ENCODE assay signal across 8 cellular contexts in genomic region chr20:346640-347316, GRCh38. TPM values are rescaled to one million over a fixed set of nuclear protein-coding genes. Genes with fewer than 3 reads are reported as not detected.
DNase-seq lines count a peak whose midpoint lies in the region; ATAC-seq, FAIRE-seq and TF ChIP-seq lines count a peak whose summit lies in the region.

Gene NRSN2, plus strand, starts transcription at chr20:347111. Its CDS starts 2,533 bp downstream, at chr20:349644.

- H3K36me3 ChIP-seq in endothelial cell of umbilical vein (ENCODE audit: control insufficient read depth in 2 of 2, extremely low read depth in 1 of 2, insufficient read depth in 2 of 2, low read length in 2 of 2) (no peaks in the 10 kb centered on the region), mesendoderm (ENCODE audit: control insufficient read depth, insufficient read depth, low read length) (no peaks in the 10 kb centered on the region), suprapubic skin (peaks cover 8% of the 10 kb centered on the region)

- H4K5ac ChIP-seq in mesendoderm (ENCODE audit: low read length), result no peak within 1 kb of the TSS

- POLR2A ChIA-PET in endothelial cell of umbilical vein (lab: Charles Lee), result interaction anchor here (0.9 to 1.6 kb wide), 5 partner anchors 9 to 61 kb away, joined by 3 to 6 read pairs (median 4); no protein-coding TSS in a partner anchor

- intact Hi-C loops in Calu3 (cut with micrococcal nuclease; ENCODE audit: unreplicated experiment) (no loop called here), endothelial cell of umbilical vein (cut with micrococcal nuclease) (loop anchor here (1.0 to 5.0 kb wide), 4 partner anchors 19 to 196 kb away; partner anchors contain the start of genes CSNK2A1 and TBC1D20)

- no peaks in the 10 kb centered on the region for H3K9me1 ChIP-seq in endothelial cell of umbilical vein (replicated peaks; ENCODE audit: control insufficient read depth, extremely low read depth, insufficient read depth, low read length)

- CTCF ChIA-PET in Calu3 (lab: Charles Lee), result interaction anchor here (1.4 kb wide), 1 partner anchor 8 kb away, joined by 3 read pairs; no protein-coding TSS in a partner anchor
- CTCF ChIA-PET in endothelial cell of umbilical vein (lab: Charles Lee), result interaction anchor here (0.7 to 4.7 kb wide), 9 partner anchors 13 to 92 kb away, joined by 3 to 42 read pairs (median 3); no protein-coding TSS in a partner anchor

- no peaks in the 10 kb centered on the region for H3K79me2 ChIP-seq in endothelial cell of umbilical vein (ENCODE audit: control insufficient read depth, insufficient read depth, low read length)
- no peaks in the 10 kb centered on the region for H3K79me2 ChIP-seq in mesendoderm (ENCODE audit: control insufficient read depth, insufficient read depth, low read length)

- DNase-seq in Calu3 (no peak), NCI-H1105 treated with DMSO at 0.1 percent for 48 hours (lab: John Stamatoyannopoulos, UW) (peak; percentile 41), endothelial cell of umbilical vein (ENCODE audit: low read depth, low spot score) (peak; percentile 62), mesendoderm (peak; percentile 83), suprapubic skin (ENCODE audit: low spot score in 2 of 2) (peak in 1 of 2 donors; percentile 72)
- DNase-seq in activated CD4-positive, CD25-positive, alpha-beta regulatory T cell treated with anti-CD3 and anti-CD28 coated beads, Interleukin-2, amount 50 U/mL, for 72 hours, result peak; percentile 50
- no peak for DNase-seq in effector CD4-positive, alpha-beta T cell

- H3K4ac ChIP-seq in mesendoderm (ENCODE audit: low read depth, low read length), result peak within 1 kb of the TSS; percentile 67

- no peaks in the 10 kb centered on the region for H3K27me3 ChIP-seq in endothelial cell of umbilical vein (ENCODE audit: control insufficient read depth in 2 of 2, insufficient read depth in 2 of 2, low read length in 2 of 2)
- H3K27me3 ChIP-seq in mesendoderm (ENCODE audit: insufficient read depth, low read length, poor library complexity), result no peaks in the 10 kb centered on the region
- no peaks in the 10 kb centered on the region for H3K27me3 ChIP-seq in suprapubic skin

- ATAC-seq in GM21447 (IDR thresholded peaks at IDR 0.05; ENCODE audit: unreplicated experiment), result peak; percentile 46

- TF ChIP-seq CTCF in Calu3 (IDR thresholded peaks at IDR 0.05; ENCODE audit: unreplicated experiment) (no peak), endothelial cell of umbilical vein (IDR thresholded peaks at IDR 0.05; ENCODE audit: extremely low read depth in 1 of 2, insufficient read depth in 1 of 2, low read depth in 1 of 2, low read length in 2 of 2) (no peak), suprapubic skin (IDR thresholded peaks at IDR 0.05) (no peak)

- peak; percentile 83 for FAIRE-seq in endothelial cell of umbilical vein (lab: Jason Lieb, UNC)

- H3K4me2 ChIP-seq in endothelial cell of umbilical vein (ENCODE audit: insufficient read depth, low read length) (peak within 1 kb of the TSS; percentile 58), mesendoderm (ENCODE audit: low read length) (peak within 1 kb of the TSS; percentile 59)

- peak within 1 kb of the TSS; percentile 81 for H3K18ac ChIP-seq in mesendoderm (ENCODE audit: low read length)

- TF ChIP-seq POLR2A in endothelial cell of umbilical vein (IDR thresholded peaks at IDR 0.05; ENCODE audit: low read depth, low read length), result peak; percentile 83
- TF ChIP-seq POLR2A in suprapubic skin (IDR thresholded peaks at IDR 0.05), result no peak

- peak within 1 kb of the TSS; percentile 92 for H3K56ac ChIP-seq in mesendoderm (ENCODE audit: low read length)

- no peaks in the 10 kb centered on the region for H4K20me1 ChIP-seq in endothelial cell of umbilical vein (replicated peaks; ENCODE audit: control insufficient read depth, extremely low read depth, insufficient read depth, low read length)

- no peak within 1 kb of the TSS for H3K23ac ChIP-seq in mesendoderm (ENCODE audit: low read length)

- peaks cover 3% of the 10 kb centered on the region for H3K79me1 ChIP-seq in mesendoderm (ENCODE audit: low read length)

- peaks cover 3% of the 10 kb centered on the region for H3K9me3 ChIP-seq in endothelial cell of umbilical vein (replicated peaks; ENCODE audit: control insufficient read depth, insufficient read depth, low read length)
- no peaks in the 10 kb centered on the region for H3K9me3 ChIP-seq in suprapubic skin

- peak within 1 kb of the TSS; percentile 83 for H3K4me3 Mint-ChIP-seq in Calu3 (ENCODE audit: low read depth, unreplicated experiment)

- H4K8ac ChIP-seq in mesendoderm (ENCODE audit: low read depth, low read length), result no peak within 1 kb of the TSS

- H3K27ac ChIP-seq in endothelial cell of umbilical vein (ENCODE audit: insufficient read depth, low read depth, low read length) (peak within 1 kb of the TSS; percentile 51), mesendoderm (ENCODE audit: low read depth, low read length) (peak within 1 kb of the TSS; percentile 74), suprapubic skin (peak within 1 kb of the TSS; percentile 73)

- H3K4me1 ChIP-seq in endothelial cell of umbilical vein (ENCODE audit: control insufficient read depth, extremely low read depth, insufficient read depth, low read length) (peaks cover 9% of the 10 kb centered on the region), mesendoderm (ENCODE audit: control insufficient read depth, low read depth, low read length) (peaks cover 10% of the 10 kb centered on the region), suprapubic skin (peaks cover 20% of the 10 kb centered on the region)

- WGBS in mesendoderm (ENCODE audit: extremely low coverage, insufficient coverage, low lambda C conversion rate), result no CpG with 5 or more reads among the region's 50 CpGs
- under 1% methylated on average over 50 of the region's 50 CpGs for WGBS in suprapubic skin

- H3K4me3 ChIP-seq in endothelial cell of umbilical vein (replicated peaks in 1 of 3; ENCODE audit: insufficient read depth in 1 of 3, low read depth in 1 of 3, low read length in 3 of 3) (peak within 1 kb of the TSS; percentile 53 to 77 (median 54)), mesendoderm (ENCODE audit: low read length) (peak within 1 kb of the TSS; percentile 63), suprapubic skin (peak within 1 kb of the TSS; percentile 70)

- BruUV-seq in Calu3 (replicated peaks; lab: Mats Ljungman, UMichigan) (no TSS peak), endothelial cell of umbilical vein (replicated peaks; lab: Mats Ljungman, UMichigan) (no TSS peak)

- H3K9me3 Mint-ChIP-seq in Calu3 (ENCODE audit: low read depth, unreplicated experiment), result peaks cover 5% of the 10 kb centered on the region

- peaks cover 29% of the 10 kb centered on the region for H3K36me3 Mint-ChIP-seq in Calu3 (ENCODE audit: insufficient read depth, unreplicated experiment)

- peak within 1 kb of the TSS; percentile 49 for H3K9ac ChIP-seq in endothelial cell of umbilical vein (replicated peaks; ENCODE audit: extremely low read depth, insufficient read depth, low read length)
- peak within 1 kb of the TSS; percentile 87 for H3K9ac ChIP-seq in mesendoderm (ENCODE audit: low read length)

- no peak within 1 kb of the TSS for H2BK120ac ChIP-seq in mesendoderm (ENCODE audit: low read depth, low read length)

- no peaks in the 10 kb centered on the region for H3K27me3 Mint-ChIP-seq in Calu3 (ENCODE audit: unreplicated experiment)

- no peak within 1 kb of the TSS for H2BK5ac ChIP-seq in mesendoderm (ENCODE audit: low read length)

- H3K27ac Mint-ChIP-seq in Calu3 (ENCODE audit: unreplicated experiment), result peak within 1 kb of the TSS; percentile 54

- no peak within 1 kb of the TSS for H2AK5ac ChIP-seq in mesendoderm (ENCODE audit: low read length)

- peaks cover 12% of the 10 kb centered on the region for H3K4me1 Mint-ChIP-seq in Calu3 (ENCODE audit: low read depth, unreplicated experiment)

- H2AFZ ChIP-seq in endothelial cell of umbilical vein (ENCODE audit: low read depth, low read length), result peak within 1 kb of the TSS; percentile 96

- dilution Hi-C loops in endothelial cell of umbilical vein (cut with MboI; ENCODE audit: extremely low pct_ligation_motif_present, low sequenced_read_pairs), result no loop called here

- no peak within 1 kb of the TSS for H2BK15ac ChIP-seq in mesendoderm (replicated peaks; ENCODE audit: low read depth)

- no peak for TF ChIP-seq EP300 in suprapubic skin (IDR thresholded peaks at IDR 0.05)

TF ChIP-seq in endothelial cell of umbilical vein, 7 proteins besides CTCF, POLR2A, EP300 and RAD21:
- TF ChIP-seq EZH2 (IDR thresholded peaks at IDR 0.05; ENCODE audit: borderline replicate concordance, low read depth, low read length, severe bottlenecking) (no peak), POLR2AphosphoS5 (IDR thresholded peaks at IDR 0.05; ENCODE audit: insufficient read depth, low read depth, low read length) (peak; percentile 70)

RNA-seq across cellular contexts. Expression of gene NRSN2, which starts in this region (rescaled TPM):
- 0.42 and 0.51 TPM in 2 replicates for total RNA-seq in Calu3 (2022)
- total RNA-seq in endothelial cell of umbilical vein, result 36.7 and 36.9 TPM in 2 replicates
- 64.1 and 79.1 TPM in 2 replicates for polyA plus RNA-seq in endothelial cell of umbilical vein
- 47.5 and 70.4 TPM in 2 replicates for polyA plus RNA-seq in endothelial cell of umbilical vein (2011; cell fraction: cytosol; rRNA removed)
- 26.9 and 27.6 TPM in 2 replicates for polyA plus RNA-seq in endothelial cell of umbilical vein (2011; cell fraction: nucleus; rRNA removed)
- polyA plus RNA-seq in endothelial cell of umbilical vein (2012), result 36.2 and 43.8 TPM in 2 replicates
- 26.9 and 28.1 TPM in 2 replicates for polyA minus RNA-seq in endothelial cell of umbilical vein
- polyA minus RNA-seq in endothelial cell of umbilical vein (2011; cell fraction: cytosol; rRNA and poly(A)+ RNA removed), result 4.9 TPM
- polyA minus RNA-seq in endothelial cell of umbilical vein (2011; cell fraction: nucleus; rRNA and poly(A)+ RNA removed), result 5.1 and 6.7 TPM in 2 replicates
- polyA plus RNA-seq in mesendoderm (2013, experiment 1 of 2), result 10.5 TPM
- 10.6 TPM for polyA plus RNA-seq in mesendoderm (2013, experiment 2 of 2)
- 10 to 100 TPM in 3 of 4 donors, 1 to 10 TPM in 1; 8.1 to 11.4 (median 10.9) TPM for total RNA-seq in suprapubic skin

Comparison
In these comparisons a context has a peak if more than half of its experiments do, and no peak if none do; other contexts are left out.
1. DNase-seq: peak in NCI-H1105 treated with DMSO at 0.1 percent for 48 hours (single experiment), activated CD4-positive, CD25-positive, alpha-beta regulatory T cell treated with anti-CD3 and anti-CD28 coated beads, Interleukin-2, amount 50 U/mL, for 72 hours (single experiment), endothelial cell of umbilical vein (single experiment) and mesendoderm (single experiment); none in Calu3 (single experiment) and effector CD4-positive, alpha-beta T cell (single experiment).
2. Peak in every context shown above with its lines, with median percentiles within 50 percentile points of each other: H3K27ac ChIP-seq and H3K4me3 ChIP-seq.